In the genomic region with DNA sequence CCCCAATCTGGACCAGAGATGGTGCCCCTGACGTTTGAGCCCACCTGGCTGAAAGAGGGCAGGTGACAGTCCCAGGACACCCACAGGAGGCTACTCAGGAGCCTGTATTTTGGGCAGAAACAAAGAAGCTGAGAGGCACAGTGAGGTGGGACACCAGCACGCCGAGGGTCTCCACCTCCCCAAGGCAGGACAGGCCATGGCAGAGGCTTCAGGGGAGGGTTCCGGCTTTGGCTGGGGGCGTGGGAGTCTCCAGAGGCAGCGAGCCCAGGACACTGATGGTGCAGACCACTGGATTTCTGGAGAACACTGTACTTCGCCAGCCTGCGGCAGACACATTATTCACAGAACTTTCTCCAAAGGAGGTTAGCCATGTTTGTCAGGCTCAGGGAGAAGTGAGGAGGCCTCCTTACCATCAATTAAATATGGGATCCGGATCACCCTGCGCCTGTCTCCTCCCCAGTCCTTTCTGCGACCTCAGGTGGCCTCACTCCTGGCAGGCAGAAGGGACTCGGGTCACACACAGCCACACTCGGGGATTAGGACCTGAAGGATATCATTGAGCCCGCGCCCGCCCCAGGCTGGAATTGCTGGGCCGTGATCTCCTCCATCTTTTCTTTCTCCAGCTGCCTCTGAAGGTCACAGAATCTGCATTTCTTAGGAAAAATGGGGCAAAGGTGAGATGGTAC, we compare ENCODE assay signal across 13 cellular contexts.
"Had no signal": no experiment of that assay in that cellular context is flagged by ENCODE, and none has a peak within 500 bp of the region (broad histone marks: within the 10 kb centered on the region; RNA-seq: fewer than 3 reads in every experiment).

No MANE protein-coding gene starts in this region.

- H3K4me1 ChIP-seq: psoas muscle had no signal

- ATAC-seq: esophagus mucosa; naive thymus-derived CD4-positive, alpha-beta T cell; psoas muscle had no signal

- H3K9me3 ChIP-seq: neutrophil, psoas muscle had no signal

- H3K27ac ChIP-seq: neutrophil, psoas muscle had no signal

- H3K4me3 ChIP-seq: psoas muscle, smooth muscle cell had no signal

- H3K27me3 ChIP-seq: neutrophil had no signal

- DNase-seq: effector memory CD4-positive, alpha-beta T cell; immature natural killer cell; kidney; left cardiac atrium; mammary epithelial cell; naive thymus-derived CD4-positive, alpha-beta T cell; nephron progenitor cell; psoas muscle; stimulated activated CD4-positive, alpha-beta T cell treated with anti-CD3 and anti-CD28 coated beads, Interleukin-2, amount 100 ng/mL, for 48 hours; stimulated activated naive CD4-positive, alpha-beta T cell treated with Interleukin-2 at 50 U/mL for 16 hours had no signal
